Comparison of ENCODE assay signal across 2 cellular contexts in the genomic region with DNA sequence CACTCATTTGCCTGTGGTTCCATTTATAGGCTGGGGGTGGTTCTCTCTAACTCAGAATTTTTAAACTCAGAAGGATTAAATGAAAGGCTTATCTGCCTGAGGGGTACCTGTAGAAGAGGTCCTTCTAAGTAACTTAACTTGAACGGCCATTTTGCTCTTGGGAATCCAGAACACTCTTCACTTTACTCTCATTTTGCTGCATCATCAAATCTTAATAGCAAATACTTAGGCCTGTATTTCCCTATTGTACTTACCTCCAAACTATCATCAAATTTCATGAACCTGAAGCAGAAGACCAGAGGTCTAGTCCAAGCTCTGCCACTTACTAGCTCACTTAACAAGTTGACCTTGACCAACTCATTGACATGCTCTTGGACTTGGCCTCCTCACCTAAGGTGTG.
TF ChIP-seq lines count a peak whose summit lies in the region.

No MANE protein-coding gene starts in this region.

TF ChIP-seq in HepG2, 621 proteins besides CTCF, POLR2A, EP300 and RAD21 (continued from another document):
- TF ChIP-seq, protein P1, sequence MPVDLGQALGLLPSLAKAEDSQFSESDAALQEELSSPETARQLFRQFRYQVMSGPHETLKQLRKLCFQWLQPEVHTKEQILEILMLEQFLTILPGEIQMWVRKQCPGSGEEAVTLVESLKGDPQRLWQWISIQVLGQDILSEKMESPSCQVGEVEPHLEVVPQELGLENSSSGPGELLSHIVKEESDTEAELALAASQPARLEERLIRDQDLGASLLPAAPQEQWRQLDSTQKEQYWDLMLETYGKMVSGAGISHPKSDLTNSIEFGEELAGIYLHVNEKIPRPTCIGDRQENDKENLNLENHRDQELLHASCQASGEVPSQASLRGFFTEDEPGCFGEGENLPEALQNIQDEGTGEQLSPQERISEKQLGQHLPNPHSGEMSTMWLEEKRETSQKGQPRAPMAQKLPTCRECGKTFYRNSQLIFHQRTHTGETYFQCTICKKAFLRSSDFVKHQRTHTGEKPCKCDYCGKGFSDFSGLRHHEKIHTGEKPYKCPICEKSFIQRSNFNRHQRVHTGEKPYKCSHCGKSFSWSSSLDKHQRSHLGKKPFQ (CRISPR knock-in tag; IDR thresholded peaks at IDR 0.05; ENCODE audit: insufficient replicate concordance), result no peak
- TF ChIP-seq ZNF383 (CRISPR knock-in tag; IDR thresholded peaks at IDR 0.05; ENCODE audit: borderline replicate concordance) (no peak), HOXA5 (CRISPR knock-in tag; IDR thresholded peaks at IDR 0.05) (no peak), MLLT10 (CRISPR knock-in tag; IDR thresholded peaks at IDR 0.05) (no peak), STAT5B (CRISPR knock-in tag; IDR thresholded peaks at IDR 0.05) (no peak)

TF ChIP-seq in K562, 482 proteins besides CTCF, POLR2A, EP300 and RAD21 (continued from another document):
- no peak for TF ChIP-seq NFIX (CRISPR knock-in tag; IDR thresholded peaks at IDR 0.05; ENCODE audit: low read depth)
- no peak for TF ChIP-seq BRF1 (IDR thresholded peaks at IDR 0.05; ENCODE audit: borderline replicate concordance, extremely low read depth, insufficient read length)
- TF ChIP-seq, protein P2, sequence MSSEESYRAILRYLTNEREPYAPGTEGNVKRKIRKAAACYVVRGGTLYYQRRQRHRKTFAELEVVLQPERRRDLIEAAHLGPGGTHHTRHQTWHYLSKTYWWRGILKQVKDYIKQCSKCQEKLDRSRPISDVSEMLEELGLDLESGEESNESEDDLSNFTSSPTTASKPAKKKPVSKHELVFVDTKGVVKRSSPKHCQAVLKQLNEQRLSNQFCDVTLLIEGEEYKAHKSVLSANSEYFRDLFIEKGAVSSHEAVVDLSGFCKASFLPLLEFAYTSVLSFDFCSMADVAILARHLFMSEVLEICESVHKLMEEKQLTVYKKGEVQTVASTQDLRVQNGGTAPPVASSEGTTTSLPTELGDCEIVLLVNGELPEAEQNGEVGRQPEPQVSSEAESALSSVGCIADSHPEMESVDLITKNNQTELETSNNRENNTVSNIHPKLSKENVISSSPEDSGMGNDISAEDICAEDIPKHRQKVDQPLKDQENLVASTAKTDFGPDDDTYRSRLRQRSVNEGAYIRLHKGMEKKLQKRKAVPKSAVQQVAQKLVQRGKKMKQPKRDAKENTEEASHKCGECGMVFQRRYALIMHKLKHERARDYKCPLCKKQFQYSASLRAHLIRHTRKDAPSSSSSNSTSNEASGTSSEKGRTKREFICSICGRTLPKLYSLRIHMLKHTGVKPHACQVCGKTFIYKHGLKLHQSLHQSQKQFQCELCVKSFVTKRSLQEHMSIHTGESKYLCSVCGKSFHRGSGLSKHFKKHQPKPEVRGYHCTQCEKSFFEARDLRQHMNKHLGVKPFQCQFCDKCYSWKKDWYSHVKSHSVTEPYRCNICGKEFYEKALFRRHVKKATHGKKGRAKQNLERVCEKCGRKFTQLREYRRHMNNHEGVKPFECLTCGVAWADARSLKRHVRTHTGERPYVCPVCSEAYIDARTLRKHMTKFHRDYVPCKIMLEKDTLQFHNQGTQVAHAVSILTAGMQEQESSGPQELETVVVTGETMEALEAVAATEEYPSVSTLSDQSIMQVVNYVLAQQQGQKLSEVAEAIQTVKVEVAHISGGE (CRISPR knock-in tag; IDR thresholded peaks at IDR 0.05), result no peak
- TF ChIP-seq NR2F6 (CRISPR knock-in tag; IDR thresholded peaks at IDR 0.05), result no peak
- no peak for TF ChIP-seq GATAD2A (IDR thresholded peaks at IDR 0.05)
- no peak for TF ChIP-seq ZNF431 (CRISPR knock-in tag; IDR thresholded peaks at IDR 0.05)
- TF ChIP-seq U2AF1 (optimal IDR thresholded peaks at IDR 0.05; ENCODE audit: low read depth, low read length), result no peak
- TF ChIP-seq, protein P3, sequence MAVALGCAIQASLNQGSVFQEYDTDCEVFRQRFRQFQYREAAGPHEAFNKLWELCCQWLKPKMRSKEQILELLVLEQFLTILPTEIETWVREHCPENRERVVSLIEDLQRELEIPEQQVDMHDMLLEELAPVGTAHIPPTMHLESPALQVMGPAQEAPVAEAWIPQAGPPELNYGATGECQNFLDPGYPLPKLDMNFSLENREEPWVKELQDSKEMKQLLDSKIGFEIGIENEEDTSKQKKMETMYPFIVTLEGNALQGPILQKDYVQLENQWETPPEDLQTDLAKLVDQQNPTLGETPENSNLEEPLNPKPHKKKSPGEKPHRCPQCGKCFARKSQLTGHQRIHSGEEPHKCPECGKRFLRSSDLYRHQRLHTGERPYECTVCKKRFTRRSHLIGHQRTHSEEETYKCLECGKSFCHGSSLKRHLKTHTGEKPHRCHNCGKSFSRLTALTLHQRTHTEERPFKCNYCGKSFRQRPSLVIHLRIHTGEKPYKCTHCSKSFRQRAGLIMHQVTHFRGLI (CRISPR knock-in tag; IDR thresholded peaks at IDR 0.05), result no peak
